8 cellular contexts compared by ENCODE assay signal in the genomic region with DNA sequence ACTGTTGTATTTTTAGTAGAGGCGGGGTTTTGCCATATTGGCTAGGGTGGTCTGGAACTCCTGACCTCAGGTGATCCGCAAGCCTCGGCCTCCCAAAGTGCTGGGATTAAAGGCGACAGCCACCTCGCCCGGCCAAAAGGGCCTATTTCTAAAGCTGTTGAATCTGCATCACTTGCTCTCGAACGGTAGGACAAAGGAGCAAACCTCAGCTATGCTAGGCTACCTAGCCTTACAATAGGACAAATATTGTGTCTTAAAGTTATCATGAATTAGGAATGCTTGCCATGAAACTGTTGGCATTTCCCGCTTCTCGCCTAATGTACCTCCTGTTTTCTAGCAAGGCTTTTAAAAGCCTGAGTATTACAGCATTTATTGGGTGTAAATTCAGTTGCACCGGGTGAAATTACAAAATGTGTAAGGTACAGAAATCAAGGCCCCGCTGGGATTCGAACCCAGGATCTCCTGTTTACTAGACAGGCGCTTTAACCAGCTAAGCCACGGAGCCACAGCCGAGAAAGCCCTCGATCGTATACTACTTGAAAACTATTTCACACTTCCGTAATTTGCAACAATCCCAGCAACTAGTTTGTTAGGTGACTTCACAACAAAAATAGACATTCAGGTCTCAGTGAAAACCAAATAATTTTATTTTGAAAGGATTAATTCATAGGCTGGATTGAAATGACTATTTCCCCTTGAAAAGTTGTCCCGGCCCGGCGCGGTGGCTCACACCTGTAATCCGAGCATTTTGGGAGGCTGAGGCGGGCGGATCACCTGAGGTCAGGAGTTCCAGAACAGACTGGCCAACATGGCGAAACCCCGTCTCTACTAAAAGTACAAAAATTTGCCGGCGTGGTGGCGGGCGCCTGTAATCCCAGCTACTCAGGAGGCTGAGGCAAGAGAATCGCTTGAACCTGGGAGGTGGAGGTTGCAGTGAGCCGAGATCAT.
A peak's percentile ranks its signal among the peaks of the same experiment; 100 is the strongest.
DNase-seq lines count a peak whose midpoint lies in the region; ATAC-seq and TF ChIP-seq lines count a peak whose summit lies in the region.

No MANE protein-coding gene starts in this region.

- no peaks in the 10 kb centered on the region for H4K20me1 ChIP-seq in MM.1S (ENCODE audit: insufficient read depth, low read length)

- H3K4me1 Mint-ChIP-seq in T-helper 2 cell treated with Interferon-gamma antibody and Interleukin-4, amounts not matched to agents 5 μg/mL and 100 μg/mL, for 36 hours (ENCODE audit: low read depth), result peaks cover 30% of the 10 kb centered on the region

- no peaks in the 10 kb centered on the region for H3K4me1 ChIP-seq in MM.1S (ENCODE audit: low read length)
- H3K4me1 ChIP-seq in esophagus squamous epithelium, result peaks cover 0 to 39% (median 5%) of the 10 kb centered on the region in 3 donors

- no peak for TF ChIP-seq POLR2A in esophagus squamous epithelium (IDR thresholded peaks at IDR 0.05)

- H3K27ac ChIP-seq in MM.1S (ENCODE audit: low read length), result no peak overlapping the region
- no peak overlapping the region for H3K27ac ChIP-seq in esophagus squamous epithelium

- 41 to 46% methylated on average over 28 to 34 of the region's 34 CpGs for WGBS in esophagus squamous epithelium, 2 donors

- H3K4me2 ChIP-seq in MM.1S (ENCODE audit: low read depth, low read length), result no peak overlapping the region

- intact Hi-C loops in esophagus squamous epithelium (cut with DNase I), result no loop called here

- no peaks in the 10 kb centered on the region for H3K79me2 ChIP-seq in MM.1S (ENCODE audit: low read length)

- H3K27ac Mint-ChIP-seq in T-helper 2 cell treated with Interferon-gamma antibody and Interleukin-4, amounts not matched to agents 5 μg/mL and 100 μg/mL, for 36 hours, result peak overlapping the region; percentile 45

- H3F3A ChIP-seq in MM.1S (ENCODE audit: insufficient read depth, low read length), result no peaks in the 10 kb centered on the region

- H3K27me3 Mint-ChIP-seq in T-helper 2 cell treated with Interferon-gamma antibody and Interleukin-4, amounts not matched to agents 5 μg/mL and 100 μg/mL, for 36 hours (ENCODE audit: low read depth), result peaks cover 46% of the 10 kb centered on the region

- no peak overlapping the region for H2AFZ ChIP-seq in MM.1S (ENCODE audit: low read length)

- H3K4me3 ChIP-seq in GM12865 (ENCODE audit: low read depth, low read length) (no peak overlapping the region), cardiac fibroblast (replicated peaks in 1 of 2; ENCODE audit: low read depth in 2 of 2, low read length in 2 of 2) (no peak overlapping the region), MM.1S (ENCODE audit: low read length) (no peak overlapping the region), esophagus squamous epithelium (no peak overlapping the region)

- peaks cover 8% of the 10 kb centered on the region for H3K9me3 Mint-ChIP-seq in T-helper 2 cell treated with Interferon-gamma antibody and Interleukin-4, amounts not matched to agents 5 μg/mL and 100 μg/mL, for 36 hours

- H3K4me3 Mint-ChIP-seq in T-helper 2 cell treated with Interferon-gamma antibody and Interleukin-4, amounts not matched to agents 5 μg/mL and 100 μg/mL, for 36 hours, result no peak overlapping the region

- H3K9me3 ChIP-seq in MM.1S (replicated peaks; ENCODE audit: insufficient read depth, low read length) (no peaks in the 10 kb centered on the region), esophagus squamous epithelium (peaks cover 0 to 13% (median 11%) of the 10 kb centered on the region in 3 donors)

- no peak for TF ChIP-seq CTCF in GM12865 (IDR thresholded peaks at IDR 0.05; ENCODE audit: insufficient read depth, low read depth, low read length, missing control alignments)
- TF ChIP-seq CTCF in cardiac fibroblast (IDR thresholded peaks at IDR 0.05; ENCODE audit: low read depth, low read length), result no peak
- no peak for TF ChIP-seq CTCF in MM.1S (IDR thresholded peaks at IDR 0.05; ENCODE audit: low read length)
- TF ChIP-seq CTCF in esophagus squamous epithelium (IDR thresholded peaks at IDR 0.05), result no peak

- H3K36me3 ChIP-seq in MM.1S (replicated peaks; ENCODE audit: insufficient read depth, low read length), result no peaks in the 10 kb centered on the region
- no peaks in the 10 kb centered on the region for H3K36me3 ChIP-seq in esophagus squamous epithelium

- H3K36me3 Mint-ChIP-seq in T-helper 2 cell treated with Interferon-gamma antibody and Interleukin-4, amounts not matched to agents 5 μg/mL and 100 μg/mL, for 36 hours (ENCODE audit: low read depth), result no peaks in the 10 kb centered on the region

- ATAC-seq in HG02970 (IDR thresholded peaks at IDR 0.05; ENCODE audit: low FRiP score, unreplicated experiment), result no peak

- H3K27me3 ChIP-seq in MM.1S (replicated peaks; ENCODE audit: insufficient read depth, low read length) (no peaks in the 10 kb centered on the region), esophagus squamous epithelium (peaks cover 0 to 51% (median 19%) of the 10 kb centered on the region in 4 donors)

- no peak overlapping the region for H3K9ac ChIP-seq in MM.1S (ENCODE audit: low read length)

- H3K9me2 ChIP-seq in MM.1S (replicated peaks; ENCODE audit: insufficient read depth, low read length), result no peaks in the 10 kb centered on the region

- DNase-seq in GM12865 (ENCODE audit: low read depth) (peak; percentile 88), NCI-H146 (lab: John Stamatoyannopoulos, UW) (peak; percentile 85), cardiac fibroblast (ENCODE audit: low read depth in 2 of 2) (peak; percentile 68 to 94), occipital lobe (lab: John Stamatoyannopoulos, UW) (peak; percentile 29), MM.1S (no peak), esophagus squamous epithelium (lab: John Stamatoyannopoulos, UW) (no peak)
- DNase-seq in T-helper 2 cell treated with Interferon-gamma antibody and Interleukin-4, amounts not matched to agents 5 μg/mL and 100 μg/mL, for 36 hours (ENCODE audit: low spot score), result peak; percentile 54

Comparison
In these comparisons a context has a peak if more than half of its experiments do, and no peak if none do; other contexts are left out.
1. DNase-seq: peak in GM12865 (single experiment), NCI-H146 (single experiment), T-helper 2 cell treated with Interferon-gamma antibody and Interleukin-4, amounts not matched to agents 5 μg/mL and 100 μg/mL, for 36 hours (single experiment), cardiac fibroblast (2 of 2) and occipital lobe (single experiment); none in MM.1S (single experiment) and esophagus squamous epithelium (single experiment).